ENCODE assay signal across 21 cellular contexts in genomic region chr17:8822401-8823035, GRCh38. TPM values are rescaled to one million over a fixed set of nuclear protein-coding genes. Genes with fewer than 3 reads are reported as not detected.
DNase-seq lines count a peak whose midpoint lies in the region; ATAC-seq and TF ChIP-seq lines count a peak whose summit lies in the region.
"Had no signal": no experiment of that assay in that cellular context is flagged by ENCODE, and none has a peak within 500 bp of the region (broad histone marks: within the 10 kb centered on the region; RNA-seq: fewer than 3 reads in every experiment).

No MANE protein-coding gene starts in this region.

- H3K9ac ChIP-seq in DND-41 (ENCODE audit: low read depth, low read length), result no peak overlapping the region
- H3K9ac ChIP-seq in smooth muscle cell (ENCODE audit: low read depth), result no peak overlapping the region
- H3K9ac ChIP-seq: SK-N-SH had no signal

- no peaks in the 10 kb centered on the region for H4K20me1 ChIP-seq in DND-41 (ENCODE audit: insufficient read depth, low read length)
- H4K20me1 ChIP-seq in smooth muscle cell (ENCODE audit: low read depth), result no peaks in the 10 kb centered on the region

- H2AFZ ChIP-seq in DND-41 (ENCODE audit: low read depth, low read length) (no peak overlapping the region), smooth muscle cell (ENCODE audit: low read depth) (no peak overlapping the region)

- 0 out of 2 replicates have a peak overlapping the region, but pooled peaks have one; percentile 10 for H3K27ac ChIP-seq in DND-41 (ENCODE audit: low read length)
- no peak overlapping the region for H3K27ac ChIP-seq in smooth muscle cell (ENCODE audit: low read depth)
- H3K27ac ChIP-seq: A549 had no signal

- no peak overlapping the region for H3K4me3 Mint-ChIP-seq in osteocyte (ENCODE audit: unreplicated experiment)
- H3K4me3 Mint-ChIP-seq: CD4-positive, alpha-beta memory T cell had no signal

- 82% methylated on average over 5 of the region's 5 CpGs for whole genome bisulfite sequencing in smooth muscle cell (ENCODE audit: low lambda C conversion rate)

- H3K27me3 Mint-ChIP-seq in osteocyte (ENCODE audit: unreplicated experiment), result peaks cover 26% of the 10 kb centered on the region
- H3K27me3 Mint-ChIP-seq: CD4-positive, alpha-beta memory T cell had no signal

- H3K27me3 ChIP-seq in DND-41 (ENCODE audit: insufficient read depth, low read length, poor library complexity), result no peaks in the 10 kb centered on the region
- no peaks in the 10 kb centered on the region for H3K27me3 ChIP-seq in smooth muscle cell (ENCODE audit: low read depth)

- H3K9me3 Mint-ChIP-seq in osteocyte (ENCODE audit: unreplicated experiment), result peaks cover 9% of the 10 kb centered on the region

- H3K4me1 Mint-ChIP-seq in osteocyte (ENCODE audit: unreplicated experiment), result no peaks in the 10 kb centered on the region
- H3K4me1 Mint-ChIP-seq: CD4-positive, alpha-beta memory T cell had no signal

- TF ChIP-seq CTCF in DND-41 (IDR thresholded peaks at IDR 0.05; ENCODE audit: borderline replicate concordance, extremely low read depth, low read length, poor library complexity, severe bottlenecking), result no peak
- no peak for TF ChIP-seq CTCF in osteocyte (IDR thresholded peaks at IDR 0.05)
- no peak for TF ChIP-seq CTCF in smooth muscle cell (IDR thresholded peaks at IDR 0.05; ENCODE audit: borderline replicate concordance, insufficient read depth, poor library complexity, severe bottlenecking)

- no peaks in the 10 kb centered on the region for H3F3A ChIP-seq in smooth muscle cell (ENCODE audit: low read depth)

- DNase-seq in DND-41 (no peak), ecto neural progenitor cell (ENCODE audit: low spot score) (peak; percentile 33), osteocyte (ENCODE audit: extremely low spot score, unreplicated experiment) (peak; percentile 54), smooth muscle cell (lab: John Stamatoyannopoulos, UW; ENCODE audit: unreplicated experiment) (no peak)
- DNase-seq: C1 segment of cervical spinal cord; CD4-positive, alpha-beta memory T cell; COR-L47; DMS53; KG1; MG63; NCI-H2029; NCI-H446; NCI-H524 treated with DMSO at 0.1 percent for 48 hours; NCI-H774; SK-N-SH had no signal

- H3K4me2 ChIP-seq in DND-41 (ENCODE audit: insufficient read depth, low read length) (no peak overlapping the region), smooth muscle cell (no peak overlapping the region)
- H3K4me2 ChIP-seq: A549, SK-N-SH had no signal

- H3K9me3 ChIP-seq in DND-41 (ENCODE audit: insufficient read depth, low read length, severe bottlenecking), result peaks cover 5% of the 10 kb centered on the region
- H3K9me3 ChIP-seq in smooth muscle cell (replicated peaks; ENCODE audit: low read depth), result no peaks in the 10 kb centered on the region

- H3K4me1 ChIP-seq in DND-41 (ENCODE audit: insufficient read depth, low read length) (peaks cover 7% of the 10 kb centered on the region), smooth muscle cell (ENCODE audit: low read depth) (no peaks in the 10 kb centered on the region)
- H3K4me1 ChIP-seq: A549 had no signal

- no peak for ATAC-seq in DND-41 (ENCODE audit: insufficient read depth, low read depth)
- no peak for ATAC-seq in HG03520 (IDR thresholded peaks at IDR 0.05; ENCODE audit: unreplicated experiment)
- no peak for ATAC-seq in GM21423 (IDR thresholded peaks at IDR 0.05; ENCODE audit: unreplicated experiment)
- ATAC-seq: A549, HCT116 had no signal

- H3K79me2 ChIP-seq in DND-41 (ENCODE audit: insufficient read depth, low read length) (no peaks in the 10 kb centered on the region), smooth muscle cell (ENCODE audit: low read depth) (no peaks in the 10 kb centered on the region)

- H3K36me3 Mint-ChIP-seq in osteocyte (ENCODE audit: unreplicated experiment), result peaks cover 1% of the 10 kb centered on the region

- H3K36me3 ChIP-seq in DND-41 (ENCODE audit: insufficient read depth, low read length) (peaks cover 55% of the 10 kb centered on the region), smooth muscle cell (ENCODE audit: low read depth) (no peaks in the 10 kb centered on the region)
- H3K36me3 ChIP-seq: MG63 had no signal

- H3K4me3 ChIP-seq in DND-41 (ENCODE audit: low read depth in 1 of 2, low read length in 2 of 2), result no peak overlapping the region
- no peak overlapping the region for H3K4me3 ChIP-seq in smooth muscle cell
- H3K4me3 ChIP-seq: A549, MG63 had no signal

- no peak overlapping the region for H3K27ac Mint-ChIP-seq in osteocyte (ENCODE audit: unreplicated experiment)

- peak; percentile 12 for TF ChIP-seq POLR2A in GM15510 (IDR thresholded peaks at IDR 0.05; ENCODE audit: borderline replicate concordance, extremely low read depth, insufficient read length)

RNA-seq across cellular contexts. Expression of gene MFSD6L, which starts 23.4 kb away (rescaled TPM):
- not detected in 2 replicates for total RNA-seq in osteocyte
- 0.13 and 0.49 TPM in 2 replicates for total RNA-seq in smooth muscle cell
- 0.41 TPM in 1 of 2 replicates, not detected in the other for polyA plus RNA-seq in smooth muscle cell
- total RNA-seq: CD4-positive, alpha-beta memory T cell; H4 had no signal
- polyA plus RNA-seq: A549, SK-N-SH had no signal

RNA-seq across cellular contexts. Expression of gene PIK3R6, which starts 45.0 kb away (rescaled TPM):
- not detected in 2 replicates for total RNA-seq in osteocyte
- total RNA-seq in smooth muscle cell, result not detected in 2 replicates
- polyA plus RNA-seq in smooth muscle cell, result not detected in 2 replicates
- total RNA-seq: H4 had no signal
- polyA plus RNA-seq: A549 had no signal

Comparison
In these comparisons a context has a peak if more than half of its experiments do, and no peak if none do; other contexts are left out.
1. DNase-seq: peak in ecto neural progenitor cell (single experiment) and osteocyte (single experiment); none in DND-41 (single experiment) and smooth muscle cell (single experiment).